In genomic region chr5:40033411-40033810, GRCh38 we compare ENCODE assay signal across 9 cellular contexts.
DNase-seq lines count a peak whose midpoint lies in the region; ATAC-seq and TF ChIP-seq lines count a peak whose summit lies in the region.
"Had no signal": no experiment of that assay in that cellular context is flagged by ENCODE, and none has a peak within 500 bp of the region (broad histone marks: within the 10 kb centered on the region; RNA-seq: fewer than 3 reads in every experiment).

No MANE protein-coding gene starts in this region.

- H3K27me3 ChIP-seq in gastroesophageal sphincter (no peaks in the 10 kb centered on the region), aorta (ENCODE audit: control insufficient read depth in 1 of 2, insufficient read depth in 2 of 2, low read length in 1 of 2) (no peaks in the 10 kb centered on the region)
- H3K27me3 ChIP-seq: brain microvascular endothelial cell had no signal

- ATAC-seq in GM18870 (IDR thresholded peaks at IDR 0.05; ENCODE audit: unreplicated experiment) (peak; percentile 89), HG02623 (IDR thresholded peaks at IDR 0.05; ENCODE audit: unreplicated experiment) (peak; percentile 82), gastroesophageal sphincter (peak; percentile 28), aorta (ENCODE audit: low FRiP score) (no peak)
- ATAC-seq in natural killer cell treated with Interleukin-12 subunit alpha and Interleukin-12 subunit beta and Interleukin-15 and Interleukin-18, amount 100 ng/mL, for 72 hours: no peak

- H3K4me1 Mint-ChIP-seq in natural killer cell treated with Interleukin-12 subunit alpha and Interleukin-12 subunit beta and Interleukin-15 and Interleukin-18, amount 100 ng/mL, for 72 hours (ENCODE audit: low read depth in 2 of 2): no peaks in the 10 kb centered on the region

- peaks cover 8 to 19% of the 10 kb centered on the region in 2 donors for H3K27me3 Mint-ChIP-seq in natural killer cell treated with Interleukin-12 subunit alpha and Interleukin-12 subunit beta and Interleukin-15 and Interleukin-18, amount 100 ng/mL, for 72 hours

- H3K4me3 ChIP-seq in gastroesophageal sphincter (no peak overlapping the region), aorta (ENCODE audit: low read length in 2 of 2) (no peak overlapping the region)

- H3K36me3 ChIP-seq in gastroesophageal sphincter: no peaks in the 10 kb centered on the region
- no peaks in the 10 kb centered on the region for H3K36me3 ChIP-seq in aorta (ENCODE audit: control insufficient read depth in 1 of 2, insufficient read depth in 2 of 2, low read length in 1 of 2)
- H3K36me3 ChIP-seq: brain microvascular endothelial cell had no signal

- no peak overlapping the region for H3K27ac Mint-ChIP-seq in natural killer cell treated with Interleukin-12 subunit alpha and Interleukin-12 subunit beta and Interleukin-15 and Interleukin-18, amount 100 ng/mL, for 72 hours

- TF ChIP-seq EP300 in gastroesophageal sphincter (IDR thresholded peaks at IDR 0.05): no peak

- no peaks in the 10 kb centered on the region for H3K9me3 Mint-ChIP-seq in natural killer cell treated with Interleukin-12 subunit alpha and Interleukin-12 subunit beta and Interleukin-15 and Interleukin-18, amount 100 ng/mL, for 72 hours

- no peaks in the 10 kb centered on the region for H3K4me1 ChIP-seq in gastroesophageal sphincter
- H3K4me1 ChIP-seq in aorta (ENCODE audit: control insufficient read depth in 1 of 2, insufficient read depth in 2 of 2, low read length in 2 of 2): no peaks in the 10 kb centered on the region

- WGBS in gastroesophageal sphincter (ENCODE audit: low coverage in 1 of 2), 2 donors: 68 to 76% methylated on average over 3 of the region's 3 CpGs
- WGBS in aorta, 2 donors: 84 to 91% methylated on average over 3 of the region's 3 CpGs

- TF ChIP-seq POLR2A in gastroesophageal sphincter (IDR thresholded peaks at IDR 0.05): no peak

- H3K36me3 Mint-ChIP-seq in natural killer cell treated with Interleukin-12 subunit alpha and Interleukin-12 subunit beta and Interleukin-15 and Interleukin-18, amount 100 ng/mL, for 72 hours: no peaks in the 10 kb centered on the region

- DNase-seq in NCI-H69 (lab: John Stamatoyannopoulos, UW) (peak; percentile 55), aorta (no peak), SK-N-DZ (ENCODE audit: low spot score) (no peak), NCI-H1694 (lab: John Stamatoyannopoulos, UW) (no peak)
- DNase-seq in natural killer cell treated with Interleukin-12 subunit alpha and Interleukin-12 subunit beta and Interleukin-15 and Interleukin-18, amount 100 ng/mL, for 72 hours (ENCODE audit: low spot score): no peak
- DNase-seq: brain microvascular endothelial cell had no signal

- intact Hi-C loops in aorta (cut with DNase I): no loop called here

- H3K4me3 Mint-ChIP-seq in natural killer cell treated with Interleukin-12 subunit alpha and Interleukin-12 subunit beta and Interleukin-15 and Interleukin-18, amount 100 ng/mL, for 72 hours: no peak overlapping the region

- no peak overlapping the region for H3K27ac ChIP-seq in gastroesophageal sphincter
- no peak overlapping the region for H3K27ac ChIP-seq in aorta (ENCODE audit: low read depth in 1 of 2, low read length in 2 of 2)
- H3K27ac ChIP-seq: brain microvascular endothelial cell had no signal

- H3K9me3 ChIP-seq in gastroesophageal sphincter (no peaks in the 10 kb centered on the region), aorta (ENCODE audit: control insufficient read depth, low read length) (no peaks in the 10 kb centered on the region)

- no peak for TF ChIP-seq CTCF in gastroesophageal sphincter (IDR thresholded peaks at IDR 0.05)

Comparison
In these comparisons a context has a peak if more than half of its experiments do, and no peak if none do; other contexts are left out.
1. ATAC-seq: peak in GM18870 (single experiment), HG02623 (single experiment) and gastroesophageal sphincter (single experiment); none in aorta (single experiment) and natural killer cell treated with Interleukin-12 subunit alpha and Interleukin-12 subunit beta and Interleukin-15 and Interleukin-18, amount 100 ng/mL, for 72 hours (0 of 2).